ENCODE assay signal across 28 cellular contexts in genomic region chr1:88560614-88561013, GRCh38.
"Had no signal": no experiment of that assay in that cellular context is flagged by ENCODE, and none has a peak within 500 bp of the region (broad histone marks: within the 10 kb centered on the region; RNA-seq: fewer than 3 reads in every experiment).

No MANE protein-coding gene starts in this region.

- H3K27ac ChIP-seq: colonic mucosa, coronary artery, dorsolateral prefrontal cortex, epithelial cell of prostate, esophagus muscularis mucosa, esophagus squamous epithelium, foreskin keratinocyte, gastrocnemius medialis, gastroesophageal sphincter, heart left ventricle, heart right ventricle had no signal

- H3K4me1 ChIP-seq: colonic mucosa, esophagus muscularis mucosa, esophagus squamous epithelium, foreskin keratinocyte, gastrocnemius medialis, gastroesophageal sphincter, heart left ventricle, heart right ventricle had no signal

- ATAC-seq: effector memory CD8-positive, alpha-beta T cell; esophagus mucosa; foreskin keratinocyte; gastrocnemius medialis; gastroesophageal sphincter; heart left ventricle; heart right ventricle had no signal

- FAIRE-seq: colon, endometrium, endothelial cell of umbilical vein, frontal cortex had no signal

- H3K36me3 ChIP-seq: colonic mucosa, esophagus muscularis mucosa, esophagus squamous epithelium, gastrocnemius medialis, gastroesophageal sphincter, heart left ventricle, heart right ventricle had no signal

- H3K4me3 ChIP-seq: colonic mucosa, coronary artery, dorsolateral prefrontal cortex, esophagus muscularis mucosa, esophagus squamous epithelium, gastrocnemius medialis, gastroesophageal sphincter, heart left ventricle, heart right ventricle had no signal

- DNase-seq: colonic mucosa; cortex of kidney; dermis blood vessel endothelial cell; dorsolateral prefrontal cortex; effector CD4-positive, alpha-beta T cell; effector CD8-positive, alpha-beta T cell; effector memory CD4-positive, alpha-beta T cell; effector memory CD8-positive, alpha-beta T cell; endodermal cell; erythroblast; esophagus squamous epithelium; foreskin fibroblast; foreskin keratinocyte; foreskin melanocyte; gastrocnemius medialis; glutamatergic neuron; head of caudate nucleus; heart left ventricle; heart right ventricle had no signal

- H3K27me3 ChIP-seq: colonic mucosa, dorsolateral prefrontal cortex, esophagus muscularis mucosa, esophagus squamous epithelium, gastrocnemius medialis, gastroesophageal sphincter, heart left ventricle, heart right ventricle had no signal

- H3K9me3 ChIP-seq: colonic mucosa, esophagus muscularis mucosa, esophagus squamous epithelium, gastrocnemius medialis, gastroesophageal sphincter, heart left ventricle, heart right ventricle had no signal
